1 cellular context compared by ENCODE assay signal in the genomic region with DNA sequence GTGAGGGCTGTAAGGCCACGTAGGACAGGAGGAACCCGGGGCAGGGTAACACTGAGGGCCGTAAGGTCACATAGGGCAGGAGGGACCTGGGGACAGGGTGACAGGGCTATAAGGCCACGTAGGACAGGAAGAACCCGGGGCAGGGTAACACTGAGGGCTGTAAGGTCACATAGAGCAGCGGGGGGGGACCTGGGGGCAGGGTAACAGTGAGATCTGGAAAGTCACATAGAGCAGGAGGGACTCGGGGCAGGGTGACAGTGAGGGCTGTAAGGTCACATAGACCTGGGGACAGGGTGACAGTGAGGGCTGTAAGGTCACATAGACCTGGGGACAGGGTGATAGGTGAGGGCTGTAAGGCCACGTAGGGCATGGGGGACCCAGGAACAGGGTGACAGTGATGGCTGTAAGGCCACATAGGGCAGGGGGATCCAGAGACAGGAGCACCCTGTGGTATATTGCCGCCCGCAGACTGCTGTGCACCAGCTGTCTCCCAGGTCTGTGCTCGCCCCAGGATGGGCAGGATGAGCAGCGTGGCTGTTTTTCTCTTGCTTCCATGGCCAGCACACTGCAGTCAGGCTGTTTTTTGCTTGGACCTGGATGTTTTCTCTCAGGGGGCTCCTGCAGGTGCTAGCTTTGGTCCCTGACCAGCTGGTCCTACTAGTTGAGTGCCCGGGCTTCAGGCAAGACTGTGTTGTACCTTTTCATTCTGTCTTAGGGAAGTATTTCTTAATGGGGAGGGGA.
TF ChIP-seq lines count a peak whose summit lies in the region.

No MANE protein-coding gene starts in this region.

TF ChIP-seq in K562, 482 proteins besides CTCF, POLR2A, EP300 and RAD21:
- TF ChIP-seq HLTF (IDR thresholded peaks at IDR 0.05) (no peak), ARID1B (IDR thresholded peaks at IDR 0.05) (no peak), KLF6 (CRISPR knock-in tag; IDR thresholded peaks at IDR 0.05; ENCODE audit: borderline replicate concordance) (no peak), RUNX1 (IDR thresholded peaks at IDR 0.05; ENCODE audit: low read depth) (no peak), ELK1 (CRISPR knock-in tag; IDR thresholded peaks at IDR 0.05) (no peak), ZNF165 (CRISPR knock-in tag; IDR thresholded peaks at IDR 0.05; ENCODE audit: borderline replicate concordance) (no peak), ZNF143 (CRISPR knock-in tag; IDR thresholded peaks at IDR 0.05) (0 out of 2 replicates have a peak, but pooled peaks have one; percentile 36), SUPT5H (IDR thresholded peaks at IDR 0.05) (no peak), CC2D1A (IDR thresholded peaks at IDR 0.05) (no peak), GABPB1 (CRISPR knock-in tag; IDR thresholded peaks at IDR 0.05) (no peak), PYGO2 (tag; IDR thresholded peaks at IDR 0.05) (no peak), SIRT6 (IDR thresholded peaks at IDR 0.05; ENCODE audit: low read depth, low read length) (no peak), ELK3 (CRISPR knock-in tag; IDR thresholded peaks at IDR 0.05) (no peak), ZNF3 (CRISPR knock-in tag; IDR thresholded peaks at IDR 0.05) (no peak), CXXC5 (CRISPR knock-in tag; IDR thresholded peaks at IDR 0.05) (no peak), TEAD4 (IDR thresholded peaks at IDR 0.05; ENCODE audit: low read length) (no peak), TEAD4 (CRISPR knock-in tag; IDR thresholded peaks at IDR 0.05; ENCODE audit: borderline replicate concordance) (0 out of 2 replicates have a peak, but pooled peaks have one; percentile 21), ELF1 (tag; IDR thresholded peaks at IDR 0.05) (no peak), ZNF668 (CRISPR knock-in tag; IDR thresholded peaks at IDR 0.05) (no peak)
- TF ChIP-seq, protein P1, sequence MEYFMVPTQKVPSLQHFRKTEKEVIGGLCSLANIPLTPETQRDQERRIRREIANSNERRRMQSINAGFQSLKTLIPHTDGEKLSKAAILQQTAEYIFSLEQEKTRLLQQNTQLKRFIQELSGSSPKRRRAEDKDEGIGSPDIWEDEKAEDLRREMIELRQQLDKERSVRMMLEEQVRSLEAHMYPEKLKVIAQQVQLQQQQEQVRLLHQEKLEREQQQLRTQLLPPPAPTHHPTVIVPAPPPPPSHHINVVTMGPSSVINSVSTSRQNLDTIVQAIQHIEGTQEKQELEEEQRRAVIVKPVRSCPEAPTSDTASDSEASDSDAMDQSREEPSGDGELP (CRISPR knock-in tag; IDR thresholded peaks at IDR 0.05; ENCODE audit: borderline replicate concordance) = 0 out of 2 replicates have a peak, but pooled peaks have one; percentile 17
- TF ChIP-seq, protein P2, sequence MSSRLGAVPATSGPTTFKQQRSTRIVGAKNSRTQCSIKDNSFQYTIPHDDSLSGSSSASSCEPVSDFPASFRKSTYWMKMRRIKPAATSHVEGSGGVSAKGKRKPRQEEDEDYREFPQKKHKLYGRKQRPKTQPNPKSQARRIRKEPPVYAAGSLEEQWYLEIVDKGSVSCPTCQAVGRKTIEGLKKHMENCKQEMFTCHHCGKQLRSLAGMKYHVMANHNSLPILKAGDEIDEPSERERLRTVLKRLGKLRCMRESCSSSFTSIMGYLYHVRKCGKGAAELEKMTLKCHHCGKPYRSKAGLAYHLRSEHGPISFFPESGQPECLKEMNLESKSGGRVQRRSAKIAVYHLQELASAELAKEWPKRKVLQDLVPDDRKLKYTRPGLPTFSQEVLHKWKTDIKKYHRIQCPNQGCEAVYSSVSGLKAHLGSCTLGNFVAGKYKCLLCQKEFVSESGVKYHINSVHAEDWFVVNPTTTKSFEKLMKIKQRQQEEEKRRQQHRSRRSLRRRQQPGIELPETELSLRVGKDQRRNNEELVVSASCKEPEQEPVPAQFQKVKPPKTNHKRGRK (tag; IDR thresholded peaks at IDR 0.05) = no peak
- TF ChIP-seq, protein P3, sequence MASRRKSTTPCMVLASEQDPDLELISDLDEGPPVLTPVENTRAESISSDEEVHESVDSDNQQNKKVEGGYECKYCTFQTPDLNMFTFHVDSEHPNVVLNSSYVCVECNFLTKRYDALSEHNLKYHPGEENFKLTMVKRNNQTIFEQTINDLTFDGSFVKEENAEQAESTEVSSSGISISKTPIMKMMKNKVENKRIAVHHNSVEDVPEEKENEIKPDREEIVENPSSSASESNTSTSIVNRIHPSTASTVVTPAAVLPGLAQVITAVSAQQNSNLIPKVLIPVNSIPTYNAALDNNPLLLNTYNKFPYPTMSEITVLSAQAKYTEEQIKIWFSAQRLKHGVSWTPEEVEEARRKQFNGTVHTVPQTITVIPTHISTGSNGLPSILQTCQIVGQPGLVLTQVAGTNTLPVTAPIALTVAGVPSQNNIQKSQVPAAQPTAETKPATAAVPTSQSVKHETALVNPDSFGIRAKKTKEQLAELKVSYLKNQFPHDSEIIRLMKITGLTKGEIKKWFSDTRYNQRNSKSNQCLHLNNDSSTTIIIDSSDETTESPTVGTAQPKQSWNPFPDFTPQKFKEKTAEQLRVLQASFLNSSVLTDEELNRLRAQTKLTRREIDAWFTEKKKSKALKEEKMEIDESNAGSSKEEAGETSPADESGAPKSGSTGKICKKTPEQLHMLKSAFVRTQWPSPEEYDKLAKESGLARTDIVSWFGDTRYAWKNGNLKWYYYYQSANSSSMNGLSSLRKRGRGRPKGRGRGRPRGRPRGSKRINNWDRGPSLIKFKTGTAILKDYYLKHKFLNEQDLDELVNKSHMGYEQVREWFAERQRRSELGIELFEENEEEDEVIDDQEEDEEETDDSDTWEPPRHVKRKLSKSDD (conservative IDR thresholded peaks at IDR 0.05; ENCODE audit: low read length) = no peak
